In the genomic region with DNA sequence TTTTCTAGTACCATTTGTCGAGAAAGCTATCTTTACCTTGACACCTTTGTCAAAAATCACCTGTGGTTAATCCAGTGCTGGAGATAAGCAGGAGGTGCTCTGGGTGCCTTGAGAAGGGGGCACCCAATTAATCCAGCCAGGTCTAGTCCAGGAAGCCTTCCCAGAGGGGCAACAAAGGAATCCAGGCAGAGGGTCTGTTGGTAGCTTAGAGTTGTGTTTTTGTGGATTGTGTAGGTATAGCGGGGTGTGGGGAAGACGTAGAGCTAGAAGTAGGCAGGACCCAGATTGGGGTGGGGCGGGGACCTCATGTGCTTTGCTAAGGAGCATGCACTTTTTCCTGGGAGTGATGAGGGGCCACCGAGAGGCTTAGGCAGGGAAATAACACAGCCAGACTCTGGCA, we compare ENCODE assay signal across 23 cellular contexts.
"Had no signal": no experiment of that assay in that cellular context is flagged by ENCODE, and none has a peak within 500 bp of the region (broad histone marks: within the 10 kb centered on the region; RNA-seq: fewer than 3 reads in every experiment).

No MANE protein-coding gene starts in this region.

- H3K9me3 ChIP-seq: esophagus squamous epithelium, lower lobe of right lung, mucosa of descending colon, psoas muscle, sigmoid colon, transverse colon, upper lobe of right lung, uterus had no signal

- H3K36me3 ChIP-seq: esophagus squamous epithelium, lower lobe of right lung, sigmoid colon, transverse colon, upper lobe of right lung, uterus had no signal

- DNase-seq: cortex of kidney; effector memory CD8-positive, alpha-beta T cell; erythroblast; esophagus squamous epithelium; hypothalamus; immature natural killer cell; left ventricle myocardium superior; lower lobe of right lung; mucosa of descending colon; naive B cell; nephron progenitor cell; nucleus accumbens; psoas muscle; right cardiac atrium; sigmoid colon; stimulated activated CD4-positive, alpha-beta T cell treated with anti-CD3 and anti-CD28 coated beads, Interleukin-2, amount 100 ng/mL, for 24 hours; stimulated activated CD4-positive, alpha-beta T cell treated with anti-CD3 and anti-CD28 coated beads, Interleukin-4, amount 100 ng/mL, for 24 hours; stimulated activated naive CD8-positive, alpha-beta T cell treated with anti-CD3 and anti-CD28 coated beads, Interleukin-15, Interleukin-2, amounts not matched to agents 100 U/mL and 50 U/mL, for 24 hours; transverse colon; upper lobe of right lung; uterus had no signal

- H3K27me3 ChIP-seq: sigmoid colon, transverse colon, upper lobe of right lung, uterus had no signal

- H3K27ac ChIP-seq: esophagus squamous epithelium, lower lobe of right lung, psoas muscle, sigmoid colon, transverse colon, upper lobe of right lung, uterus had no signal

- H3K4me1 ChIP-seq: lower lobe of right lung, psoas muscle, upper lobe of right lung had no signal

- H3K27ac Mint-ChIP-seq: immature natural killer cell; mesothelial cell of epicardium; naive B cell; stimulated activated memory B cell treated with anti-CD40 and anti-IgM and Interleukin-4, amounts not matched to agents 10 μg/mL and 1 μg/mL and 100 μg/mL, for 72 hours had no signal

- H3K4me3 Mint-ChIP-seq: effector memory CD8-positive, alpha-beta T cell; immature natural killer cell; mesothelial cell of epicardium; nephron progenitor cell; stimulated activated memory B cell treated with anti-CD40 and anti-IgM and Interleukin-4, amounts not matched to agents 10 μg/mL and 1 μg/mL and 100 μg/mL, for 72 hours had no signal

- H3K4me1 Mint-ChIP-seq: mesothelial cell of epicardium had no signal

- ATAC-seq: effector memory CD8-positive, alpha-beta T cell; left ventricle myocardium superior; lower lobe of right lung; mucosa of descending colon; psoas muscle; right cardiac atrium; stimulated activated memory B cell treated with anti-CD40 and anti-IgM and Interleukin-4, amounts not matched to agents 10 μg/mL and 1 μg/mL and 100 μg/mL, for 72 hours; stimulated activated naive CD8-positive, alpha-beta T cell treated with anti-CD3 and anti-CD28 coated beads, Interleukin-15, Interleukin-2, amounts not matched to agents 100 U/mL and 50 U/mL, for 24 hours; upper lobe of right lung had no signal

- H3K4me3 ChIP-seq: esophagus squamous epithelium, lower lobe of right lung, mucosa of descending colon, psoas muscle, sigmoid colon, transverse colon, upper lobe of right lung, uterus had no signal

- H3K36me3 Mint-ChIP-seq: immature natural killer cell; mesothelial cell of epicardium; naive B cell; stimulated activated memory B cell treated with anti-CD40 and anti-IgM and Interleukin-4, amounts not matched to agents 10 μg/mL and 1 μg/mL and 100 μg/mL, for 72 hours had no signal
